In genomic region chr4:138178566-138178965, GRCh38 we compare ENCODE assay signal across 20 cellular contexts.
DNase-seq lines count a peak whose midpoint lies in the region; ATAC-seq and TF ChIP-seq lines count a peak whose summit lies in the region.
"Had no signal": no experiment of that assay in that cellular context is flagged by ENCODE, and none has a peak within 500 bp of the region (broad histone marks: within the 10 kb centered on the region; RNA-seq: fewer than 3 reads in every experiment).

No MANE protein-coding gene starts in this region.

- ATAC-seq in GM18511 (IDR thresholded peaks at IDR 0.05; ENCODE audit: unreplicated experiment) (peak; percentile 55), HG03354 (IDR thresholded peaks at IDR 0.05; ENCODE audit: poor library complexity, severe bottlenecking, unreplicated experiment) (peak; percentile 47), foreskin keratinocyte (peak; percentile 93), upper lobe of left lung (ENCODE audit: low FRiP score in 2 of 2) (no peak)
- ATAC-seq: heart left ventricle, right lobe of liver had no signal

- peaks cover 9% of the 10 kb centered on the region for H3K4me1 ChIP-seq in foreskin keratinocyte
- peaks cover 7 to 15% (median 13%) of the 10 kb centered on the region in 4 donors for H3K4me1 ChIP-seq in upper lobe of left lung

- TF ChIP-seq EP300 in upper lobe of left lung (IDR thresholded peaks at IDR 0.05): no peak

- H3K9me3 ChIP-seq in upper lobe of left lung: no peaks in the 10 kb centered on the region
- H3K9me3 ChIP-seq: heart left ventricle, right lobe of liver, thyroid gland had no signal

- no peak for TF ChIP-seq POLR2A in upper lobe of left lung (IDR thresholded peaks at IDR 0.05)

- no peaks in the 10 kb centered on the region for H3K36me3 ChIP-seq in upper lobe of left lung
- H3K36me3 ChIP-seq: heart left ventricle, neural progenitor cell, right lobe of liver, thyroid gland had no signal

- DNase-seq in astrocyte of the hippocampus (ENCODE audit: low read depth, low spot score): peak; percentile 19
- peak in 1 of 2 donors; percentile 65 for DNase-seq in foreskin keratinocyte
- no peak for DNase-seq in NCI-H2196 treated with DMSO at 0.1 percent for 48 hours (lab: John Stamatoyannopoulos, UW; ENCODE audit: unreplicated experiment)
- no peak for DNase-seq in upper lobe of left lung
- DNase-seq in AML-193 (lab: John Stamatoyannopoulos, UW): no peak
- no peak for DNase-seq in NCI-H1694 treated with DMSO at 0.1 percent for 48 hours (lab: John Stamatoyannopoulos, UW)
- DNase-seq: activated T-cell treated with anti-CD3 and anti-CD28 coated beads, Interleukin-2, amount 50 U/mL, for 48 hours; DMS79; heart left ventricle; KG1; NCI-H146; NCI-H345; right lobe of liver; stimulated activated CD4-positive, alpha-beta T cell treated with anti-CD3 and anti-CD28 coated beads, Interleukin-2, amount 100 ng/mL, for 48 hours; stimulated activated CD8-positive, alpha-beta memory T cell treated with anti-CD3 and anti-CD28 coated beads, Interleukin-4, amount 100 ng/mL, for 48 hours; thyroid gland had no signal

- WGBS in upper lobe of left lung, 2 donors: 87 to 90% methylated on average over 5 of the region's 5 CpGs

- no peaks in the 10 kb centered on the region for H3K27me3 ChIP-seq in foreskin keratinocyte
- H3K27me3 ChIP-seq in upper lobe of left lung: no peaks in the 10 kb centered on the region
- H3K27me3 ChIP-seq: BLaER1 treated with 17β-estradiol and CSF1 and Interleukin-3, amounts not matched to agents 10 nM and 100 nM; heart left ventricle; neural progenitor cell; right lobe of liver; thyroid gland had no signal

- no peak overlapping the region for H3K4me3 ChIP-seq in upper lobe of left lung
- H3K4me3 ChIP-seq: BLaER1 treated with 17β-estradiol and CSF1 and Interleukin-3, amounts not matched to agents 10 nM and 100 nM; heart left ventricle; neural progenitor cell; right lobe of liver; thyroid gland had no signal

- H3K27ac ChIP-seq in foreskin keratinocyte (no peak overlapping the region), upper lobe of left lung (no peak overlapping the region)
- H3K27ac ChIP-seq: BLaER1 treated with 17β-estradiol and CSF1 and Interleukin-3, amounts not matched to agents 10 nM and 100 nM; heart left ventricle; neural progenitor cell; right lobe of liver; thyroid gland had no signal

- TF ChIP-seq CTCF in foreskin keratinocyte (conservative IDR thresholded peaks at IDR 0.05) (no peak), upper lobe of left lung (IDR thresholded peaks at IDR 0.05) (no peak)

Comparison
In these comparisons a context has a peak if more than half of its experiments do, and no peak if none do; other contexts are left out.
1. ATAC-seq: peak in GM18511 (single experiment), HG03354 (single experiment) and foreskin keratinocyte (single experiment); none in upper lobe of left lung (0 of 2).